2 cellular contexts compared by ENCODE assay signal in genomic region chr4:182320580-182320979, GRCh38.
TF ChIP-seq lines count a peak whose summit lies in the region.

No MANE protein-coding gene starts in this region.

TF ChIP-seq in GM23338, 12 proteins besides CTCF, POLR2A, EP300 and RAD21:
- TF ChIP-seq ZNF114 (CRISPR knock-in tag; IDR thresholded peaks at IDR 0.05) (no peak), JUNB (IDR thresholded peaks at IDR 0.05; ENCODE audit: unreplicated experiment) (no peak), POLR2AphosphoS5 (IDR thresholded peaks at IDR 0.05; ENCODE audit: low read depth) (no peak), CREB1 (CRISPR knock-in tag; IDR thresholded peaks at IDR 0.05; ENCODE audit: low read depth) (no peak)

TF ChIP-seq in H1, 55 proteins besides CTCF, POLR2A, EP300 and RAD21:
- TF ChIP-seq E2F6 (IDR thresholded peaks at IDR 0.05) (no peak), JUN (IDR thresholded peaks at IDR 0.05; ENCODE audit: low read depth, low read length) (no peak), SP2 (IDR thresholded peaks at IDR 0.05; ENCODE audit: low read length) (no peak), SAP30 (IDR thresholded peaks at IDR 0.05; ENCODE audit: insufficient read depth, insufficient replicate concordance, low read length) (no peak), GABPA (IDR thresholded peaks at IDR 0.05; ENCODE audit: borderline replicate concordance, insufficient read depth, low read length) (no peak), ZNF274 (IDR thresholded peaks at IDR 0.05; ENCODE audit: borderline replicate concordance, extremely low read depth, low read length) (no peak), EGR1 (IDR thresholded peaks at IDR 0.05; ENCODE audit: borderline replicate concordance, low read depth, low read length) (no peak), CEBPB (IDR thresholded peaks at IDR 0.05; ENCODE audit: low read depth, low read length) (no peak), CHD7 (IDR thresholded peaks at IDR 0.05; ENCODE audit: insufficient replicate concordance, low read length) (no peak), MAFK (IDR thresholded peaks at IDR 0.05; ENCODE audit: low read depth, low read length) (no peak), YY1 (IDR thresholded peaks at IDR 0.05; ENCODE audit: low read depth, low read length) (no peak), POLR2AphosphoS5 (IDR thresholded peaks at IDR 0.05; ENCODE audit: low read depth, low read length) (no peak), CHD2 (IDR thresholded peaks at IDR 0.05; ENCODE audit: low read length) (no peak), SUZ12 (IDR thresholded peaks at IDR 0.05; ENCODE audit: low read length) (no peak), RNF2 (IDR thresholded peaks at IDR 0.05; ENCODE audit: borderline replicate concordance, low read depth, low read length, missing control alignments, poor library complexity, severe bottlenecking) (no peak), KDM5A (IDR thresholded peaks at IDR 0.05; ENCODE audit: low read length) (no peak), CTBP2 (IDR thresholded peaks at IDR 0.05; ENCODE audit: borderline replicate concordance, insufficient read depth, insufficient read length, low read length) (no peak), HDAC2 (IDR thresholded peaks at IDR 0.05; ENCODE audit: borderline replicate concordance in 1 of 2, low read depth in 2 of 2, low read length in 2 of 2) (no peak), FOSL1 (IDR thresholded peaks at IDR 0.05; ENCODE audit: insufficient read depth, low read depth, low read length) (no peak)
